ENCODE assay signal across 15 cellular contexts in genomic region chr3:122691195-122691594, GRCh38. TPM values are rescaled to one million over a fixed set of nuclear protein-coding genes. Genes with fewer than 3 reads are reported as not detected.
A peak's percentile ranks its signal among the peaks of the same experiment; 100 is the strongest.
DNase-seq lines count a peak whose midpoint lies in the region; ATAC-seq, FAIRE-seq and TF ChIP-seq lines count a peak whose summit lies in the region.
"Had no signal": no experiment of that assay in that cellular context is flagged by ENCODE, and none has a peak within 500 bp of the region (broad histone marks: within the 10 kb centered on the region; RNA-seq: fewer than 3 reads in every experiment).

No MANE protein-coding gene starts in this region.

- no peak overlapping the region for H2AFZ ChIP-seq in endothelial cell of umbilical vein (ENCODE audit: low read depth, low read length)

- intact Hi-C loops in endothelial cell of umbilical vein (cut with micrococcal nuclease), result no loop called here

- H3K4me3 ChIP-seq in AG09309 (ENCODE audit: control insufficient read depth, low read depth, low read length) (no peak overlapping the region), endothelial cell of umbilical vein (replicated peaks in 1 of 3; ENCODE audit: insufficient read depth in 1 of 3, low read depth in 1 of 3, low read length in 3 of 3) (no peak overlapping the region), BE2C (ENCODE audit: low read depth, low read length) (no peak overlapping the region)
- H3K4me3 ChIP-seq: heart left ventricle had no signal

- H3K27me3 ChIP-seq in endothelial cell of umbilical vein (ENCODE audit: control insufficient read depth in 2 of 2, insufficient read depth in 2 of 2, low read length in 2 of 2), result no peaks in the 10 kb centered on the region
- no peaks in the 10 kb centered on the region for H3K27me3 ChIP-seq in BE2C
- H3K27me3 ChIP-seq: heart left ventricle had no signal

- TF ChIP-seq CTCF in AG09309 (IDR thresholded peaks at IDR 0.05; ENCODE audit: control insufficient read depth, insufficient read depth, low read depth, low read length, missing control alignments) (no peak), endothelial cell of umbilical vein (IDR thresholded peaks at IDR 0.05; ENCODE audit: extremely low read depth in 1 of 2, insufficient read depth in 1 of 2, low read depth in 1 of 2, low read length in 2 of 2) (no peak), BE2C (IDR thresholded peaks at IDR 0.05; ENCODE audit: low read depth, low read length) (no peak)

- H3K36me3 ChIP-seq in endothelial cell of umbilical vein (ENCODE audit: control insufficient read depth in 2 of 2, extremely low read depth in 1 of 2, insufficient read depth in 2 of 2, low read length in 2 of 2) (peaks cover 3 to 37% of the 10 kb centered on the region in 2 experiments), BE2C (no peaks in the 10 kb centered on the region; the same call in 1 of the 2 replicates)

- ATAC-seq in GM19452 (IDR thresholded peaks at IDR 0.05; ENCODE audit: unreplicated experiment) (peak; percentile 83), HG03432 (IDR thresholded peaks at IDR 0.05; ENCODE audit: unreplicated experiment) (peak; percentile 70)
- no peak for ATAC-seq in activated naive CD4-positive, alpha-beta T cell treated with anti-CD3 and anti-CD28 coated beads, Interleukin-2, amount 50 U/mL, for 72 hours
- ATAC-seq: heart left ventricle had no signal

- H3K27ac ChIP-seq in endothelial cell of umbilical vein (ENCODE audit: insufficient read depth, low read depth, low read length), result no peak overlapping the region
- H3K27ac ChIP-seq: heart left ventricle had no signal

- peaks cover 27 to 45% of the 10 kb centered on the region in 2 donors for H3K36me3 Mint-ChIP-seq in activated naive CD4-positive, alpha-beta T cell treated with anti-CD3 and anti-CD28 coated beads, Interleukin-2, amount 50 U/mL, for 72 hours

- no peaks in the 10 kb centered on the region for H4K20me1 ChIP-seq in endothelial cell of umbilical vein (replicated peaks; ENCODE audit: control insufficient read depth, extremely low read depth, insufficient read depth, low read length)

- no peaks in the 10 kb centered on the region for H3K79me2 ChIP-seq in endothelial cell of umbilical vein (ENCODE audit: control insufficient read depth, insufficient read depth, low read length)

- dilution Hi-C loops in endothelial cell of umbilical vein (cut with MboI; ENCODE audit: extremely low pct_ligation_motif_present, low sequenced_read_pairs), result no loop called here

- POLR2A ChIA-PET in endothelial cell of umbilical vein (lab: Charles Lee), result no interaction called here

- no peak overlapping the region for H3K27ac Mint-ChIP-seq in activated naive CD4-positive, alpha-beta T cell treated with anti-CD3 and anti-CD28 coated beads, Interleukin-2, amount 50 U/mL, for 72 hours
- H3K27ac Mint-ChIP-seq: activated naive CD4-positive, alpha-beta T cell treated with anti-CD3 and anti-CD28 coated beads, Interleukin-2, amount 10 ng/mL, durations not matched to agents 7 days and 5 days; CD4-positive, alpha-beta T cell had no signal

- no peak for TF ChIP-seq POLR2A in endothelial cell of umbilical vein (IDR thresholded peaks at IDR 0.05; ENCODE audit: low read depth, low read length)

- FAIRE-seq in endothelial cell of umbilical vein (lab: Jason Lieb, UNC), result no peak

- CTCF ChIA-PET in endothelial cell of umbilical vein (lab: Charles Lee), result no interaction called here

- H3K9me3 ChIP-seq in endothelial cell of umbilical vein (replicated peaks; ENCODE audit: control insufficient read depth, insufficient read depth, low read length) (no peaks in the 10 kb centered on the region), BE2C (no peaks in the 10 kb centered on the region)
- H3K9me3 ChIP-seq: heart left ventricle had no signal

- H3K4me2 ChIP-seq in endothelial cell of umbilical vein (ENCODE audit: insufficient read depth, low read length), result no peak overlapping the region

- peak; percentile 37 for DNase-seq in AG09309 (ENCODE audit: low read depth)
- peak; percentile 10 for DNase-seq in endothelial cell of umbilical vein (ENCODE audit: low read depth, low spot score)
- no peak for DNase-seq in BE2C
- DNase-seq in activated naive CD4-positive, alpha-beta T cell treated with anti-CD3 and anti-CD28 coated beads, Interleukin-2, amount 50 U/mL, for 72 hours (ENCODE audit: low spot score in 2 of 2), result no peak
- no peak for DNase-seq in activated CD8-positive, alpha-beta memory T cell treated with anti-CD3 and anti-CD28 coated beads, Interleukin-2, amount 50 U/mL, for 48 hours
- DNase-seq in activated CD4-positive, alpha-beta T cell treated with anti-CD3 and anti-CD28 coated beads for 4 hours, result no peak
- DNase-seq: activated naive CD4-positive, alpha-beta T cell treated with anti-CD3 and anti-CD28 coated beads, Interleukin-2, amount 10 ng/mL, durations not matched to agents 7 days and 5 days; CD4-positive, alpha-beta T cell; GOT3; heart left ventricle; NCI-H1436; T-helper 2 cell had no signal

- H3K9me1 ChIP-seq in endothelial cell of umbilical vein (replicated peaks; ENCODE audit: control insufficient read depth, extremely low read depth, insufficient read depth, low read length), result no peaks in the 10 kb centered on the region

- no TSS peak for BruUV-seq in endothelial cell of umbilical vein (replicated peaks; lab: Mats Ljungman, UMichigan)

- no peaks in the 10 kb centered on the region for H3K9me3 Mint-ChIP-seq in activated naive CD4-positive, alpha-beta T cell treated with anti-CD3 and anti-CD28 coated beads, Interleukin-2, amount 50 U/mL, for 72 hours
- H3K9me3 Mint-ChIP-seq: activated naive CD4-positive, alpha-beta T cell treated with anti-CD3 and anti-CD28 coated beads, Interleukin-2, amount 10 ng/mL, durations not matched to agents 7 days and 5 days; CD4-positive, alpha-beta T cell; neural crest cell had no signal

- H3K4me1 ChIP-seq in endothelial cell of umbilical vein (ENCODE audit: control insufficient read depth, extremely low read depth, insufficient read depth, low read length) (no peaks in the 10 kb centered on the region), BE2C (peaks cover 4% of the 10 kb centered on the region)

- no peak overlapping the region for H3K9ac ChIP-seq in endothelial cell of umbilical vein (replicated peaks; ENCODE audit: extremely low read depth, insufficient read depth, low read length)

TF ChIP-seq in endothelial cell of umbilical vein, 7 proteins besides CTCF, POLR2A, EP300 and RAD21:
- TF ChIP-seq MYC (IDR thresholded peaks at IDR 0.05; ENCODE audit: low read depth, low read length) (no peak), POLR2AphosphoS5 (IDR thresholded peaks at IDR 0.05; ENCODE audit: insufficient read depth, low read depth, low read length) (no peak)

RNA-seq across cellular contexts. Expression of gene PARP14, which starts 10.6 kb away (rescaled TPM):
- 32.4 and 41.5 TPM in 2 replicates for total RNA-seq in endothelial cell of umbilical vein
- 18.8 and 19.7 TPM in 2 replicates for polyA plus RNA-seq in endothelial cell of umbilical vein
- polyA plus RNA-seq in endothelial cell of umbilical vein (2011; cell fraction: cytosol; rRNA removed), result 14.8 and 15.9 TPM in 2 replicates
- polyA plus RNA-seq in endothelial cell of umbilical vein (2011; cell fraction: nucleus; rRNA removed), result 43.5 and 48.0 TPM in 2 replicates
- polyA plus RNA-seq in endothelial cell of umbilical vein (2012), result 16.7 and 22.1 TPM in 2 replicates
- 49.1 and 50.2 TPM in 2 replicates for polyA minus RNA-seq in endothelial cell of umbilical vein
- 24.7 TPM for polyA minus RNA-seq in endothelial cell of umbilical vein (2011; cell fraction: cytosol; rRNA and poly(A)+ RNA removed)
- 43.5 and 49.2 TPM in 2 replicates for polyA minus RNA-seq in endothelial cell of umbilical vein (2011; cell fraction: nucleus; rRNA and poly(A)+ RNA removed)
- 0.57 TPM for polyA plus RNA-seq in BE2C (2012; ENCODE audit: insufficient read depth, insufficient read length, low read depth)
- 10 to 100 TPM; 56.0 to 69.3 TPM for total RNA-seq in activated naive CD4-positive, alpha-beta T cell treated with anti-CD3 and anti-CD28 coated beads, Interleukin-2, amount 50 U/mL, for 72 hours

Comparison
In these comparisons a context has a peak if more than half of its experiments do, and no peak if none do; other contexts are left out.
1. DNase-seq: peak in AG09309 (single experiment) and endothelial cell of umbilical vein (single experiment); none in BE2C (single experiment), activated naive CD4-positive, alpha-beta T cell treated with anti-CD3 and anti-CD28 coated beads, Interleukin-2, amount 50 U/mL, for 72 hours (0 of 2), activated CD8-positive, alpha-beta memory T cell treated with anti-CD3 and anti-CD28 coated beads, Interleukin-2, amount 50 U/mL, for 48 hours (single experiment) and activated CD4-positive, alpha-beta T cell treated with anti-CD3 and anti-CD28 coated beads for 4 hours (0 of 2).
2. ATAC-seq: peak in GM19452 (single experiment) and HG03432 (single experiment); none in activated naive CD4-positive, alpha-beta T cell treated with anti-CD3 and anti-CD28 coated beads, Interleukin-2, amount 50 U/mL, for 72 hours (0 of 2).